In genomic region chr2:227876536-227876882, GRCh38 we compare ENCODE assay signal across 20 cellular contexts. TPM values are rescaled to one million over a fixed set of nuclear protein-coding genes. Genes with fewer than 3 reads are reported as not detected.
"Had no signal": no experiment of that assay in that cellular context is flagged by ENCODE, and none has a peak within 500 bp of the region (broad histone marks: within the 10 kb centered on the region; RNA-seq: fewer than 3 reads in every experiment).

No MANE protein-coding gene starts in this region.

- H3K4me3 Mint-ChIP-seq: activated CD8-positive, alpha-beta T cell treated with anti-CD3 and anti-CD28 coated beads, Interleukin-2, amount 10 ng/mL, durations not matched to agents 7 days and 5 days; dendritic cell treated with granulocyte-macrophage colony-stimulating factor and Interleukin-4, amounts not matched to agents 40 ng/mL and 50 ng/mL, for 4 days; immature natural killer cell; natural killer cell; stimulated activated naive B cell treated with anti-CD40 and anti-IgM and Interleukin-4, amounts not matched to agents 10 μg/mL and 1 μg/mL and 100 μg/mL, for 72 hours; T-cell; type B pancreatic cell had no signal

- H3K9me3 Mint-ChIP-seq: dendritic cell treated with granulocyte-macrophage colony-stimulating factor and Interleukin-4, amounts not matched to agents 40 ng/mL and 50 ng/mL, for 4 days; T-cell; type B pancreatic cell had no signal

- H3K36me3 ChIP-seq: right lobe of liver, spleen had no signal

- DNase-seq: activated CD8-positive, alpha-beta memory T cell treated with anti-CD3 and anti-CD28 coated beads, Interleukin-2, amount 50 U/mL, for 48 hours; activated CD8-positive, alpha-beta T cell treated with anti-CD3 and anti-CD28 coated beads, Interleukin-2, amount 10 ng/mL, durations not matched to agents 7 days and 5 days; activated naive CD4-positive, alpha-beta T cell; immature natural killer cell; left colon; mammary epithelial cell; natural killer cell; right lobe of liver; spleen; stimulated activated CD4-positive, alpha-beta T cell treated with anti-CD3 and anti-CD28 coated beads, Interleukin-1b, Interleukin-23, amount 100 ng/mL, for 48 hours; stimulated activated naive B cell treated with anti-CD40 and anti-IgM and Interleukin-4, amounts not matched to agents 10 μg/mL and 1 μg/mL and 100 μg/mL, for 72 hours; substantia nigra; T-cell had no signal

- H3K4me3 ChIP-seq: right lobe of liver, spleen had no signal

- H3K27ac ChIP-seq: right lobe of liver, spleen, VCaP had no signal

- H3K4me1 Mint-ChIP-seq: immature natural killer cell; natural killer cell; stimulated activated naive B cell treated with anti-CD40 and anti-IgM and Interleukin-4, amounts not matched to agents 10 μg/mL and 1 μg/mL and 100 μg/mL, for 72 hours; T-cell had no signal

- H3K27ac Mint-ChIP-seq: activated CD8-positive, alpha-beta T cell treated with anti-CD3 and anti-CD28 coated beads, Interleukin-2, amount 10 ng/mL, durations not matched to agents 7 days and 5 days; dendritic cell treated with granulocyte-macrophage colony-stimulating factor and Interleukin-4, amounts not matched to agents 40 ng/mL and 50 ng/mL, for 4 days; immature natural killer cell; natural killer cell; progenitor cell of endocrine pancreas; stimulated activated naive B cell treated with anti-CD40 and anti-IgM and Interleukin-4, amounts not matched to agents 10 μg/mL and 1 μg/mL and 100 μg/mL, for 72 hours; T-cell; type B pancreatic cell had no signal

- ATAC-seq: activated CD8-positive, alpha-beta T cell treated with anti-CD3 and anti-CD28 coated beads, Interleukin-2, amount 10 ng/mL, durations not matched to agents 7 days and 5 days; esophagus mucosa; left colon; natural killer cell; right lobe of liver; stimulated activated naive B cell treated with anti-CD40 and anti-IgM and Interleukin-4, amounts not matched to agents 10 μg/mL and 1 μg/mL and 100 μg/mL, for 72 hours; T-cell had no signal

- H3K9me3 ChIP-seq: right lobe of liver, spleen had no signal

- H3K36me3 Mint-ChIP-seq: immature natural killer cell; natural killer cell; stimulated activated naive B cell treated with anti-CD40 and anti-IgM and Interleukin-4, amounts not matched to agents 10 μg/mL and 1 μg/mL and 100 μg/mL, for 72 hours; T-cell; type B pancreatic cell had no signal

RNA-seq across cellular contexts. Expression of gene DAW1, which starts 5.1 kb away (rescaled TPM):
- total RNA-seq: activated CD8-positive, alpha-beta T cell treated with anti-CD3 and anti-CD28 coated beads, Interleukin-2, amount 10 ng/mL, durations not matched to agents 7 days and 5 days; esophagus mucosa; fibroblast of villous mesenchyme; left colon; mucosa of gallbladder; natural killer cell; progenitor cell of endocrine pancreas; right lobe of liver; T-cell had no signal
- polyA plus RNA-seq: immature natural killer cell, spleen had no signal
